Comparison of ENCODE assay signal across 12 cellular contexts in the genomic region with DNA sequence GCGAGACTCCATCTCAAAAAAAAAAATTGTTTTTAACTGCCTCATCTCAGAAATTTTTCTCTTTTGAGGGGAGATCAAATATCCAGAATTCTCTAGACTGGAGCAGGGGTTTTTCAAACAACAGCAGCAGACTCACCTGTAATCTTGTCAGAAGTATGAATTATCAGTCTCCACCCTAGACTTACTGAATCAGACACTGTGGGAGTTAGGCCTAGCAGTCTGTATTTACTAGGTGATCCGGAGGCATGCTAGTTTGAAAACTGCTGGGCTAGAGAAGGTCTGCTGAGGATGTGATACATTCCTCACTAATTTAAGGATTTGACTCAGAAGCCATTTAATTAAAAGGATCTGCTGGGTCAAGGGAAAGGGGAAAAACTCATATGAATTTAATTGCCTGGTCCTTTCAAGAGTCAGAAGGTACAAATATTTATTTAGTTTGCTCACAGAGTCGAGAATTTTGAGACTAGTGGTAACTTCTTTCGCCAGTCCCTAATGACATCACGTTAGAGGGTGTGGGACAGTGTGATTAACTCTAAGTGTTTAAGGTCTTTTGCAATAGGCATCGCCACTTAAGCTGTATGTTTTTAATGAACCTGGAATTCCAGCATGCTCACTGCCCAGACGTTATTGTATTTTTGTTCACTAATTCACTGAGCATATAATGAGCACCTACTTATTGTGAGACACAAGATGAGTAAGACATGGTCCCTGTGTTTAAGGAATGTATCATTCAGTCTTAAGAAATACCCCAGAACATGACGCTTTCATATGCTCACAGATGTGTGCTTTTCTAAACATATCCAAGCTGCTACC. TPM values are rescaled to one million over a fixed set of nuclear protein-coding genes. Genes with fewer than 3 reads are reported as not detected.
DNase-seq lines count a peak whose midpoint lies in the region; ATAC-seq and TF ChIP-seq lines count a peak whose summit lies in the region.
"Had no signal": no experiment of that assay in that cellular context is flagged by ENCODE, and none has a peak within 500 bp of the region (broad histone marks: within the 10 kb centered on the region; RNA-seq: fewer than 3 reads in every experiment).

No MANE protein-coding gene starts in this region.

- ATAC-seq in RWPE2 (ENCODE audit: low read depth) (peak; percentile 90), HG03135 (IDR thresholded peaks at IDR 0.05; ENCODE audit: unreplicated experiment) (no peak)
- ATAC-seq in CD4-positive, alpha-beta T cell (ENCODE audit: poor library complexity): no peak

- no peak overlapping the region for H3K4me2 ChIP-seq in smooth muscle cell

- H3F3A ChIP-seq in smooth muscle cell (ENCODE audit: low read depth): no peaks in the 10 kb centered on the region

- POLR2A ChIA-PET in CD4-positive, alpha-beta T cell (lab: Charles Lee): no interaction called here

- peaks cover 15% of the 10 kb centered on the region for H3K4me1 ChIP-seq in RWPE2 (ENCODE audit: insufficient read depth, poor library complexity, severe bottlenecking)
- H3K4me1 ChIP-seq in smooth muscle cell (ENCODE audit: low read depth): no peaks in the 10 kb centered on the region

- no peak overlapping the region for H3K27ac Mint-ChIP-seq in CD4-positive, alpha-beta T cell
- H3K27ac Mint-ChIP-seq: activated naive CD8-positive, alpha-beta T cell treated with anti-CD3 and anti-CD28 coated beads, Interleukin-2, amount 10 ng/mL, durations not matched to agents 7 days and 5 days had no signal

- H3K27ac ChIP-seq in RWPE2 (ENCODE audit: poor library complexity, severe bottlenecking) (peak overlapping the region; percentile 78), smooth muscle cell (ENCODE audit: low read depth) (peak overlapping the region; percentile 70)
- no peak overlapping the region for H3K27ac ChIP-seq in CD4-positive, alpha-beta T cell (ENCODE audit: low read depth, low read length)

- H3K36me3 Mint-ChIP-seq in CD4-positive, alpha-beta T cell (ENCODE audit: low read depth): peaks cover 85% of the 10 kb centered on the region

- no peaks in the 10 kb centered on the region for H3K9me3 Mint-ChIP-seq in CD4-positive, alpha-beta T cell
- H3K9me3 Mint-ChIP-seq: activated naive CD8-positive, alpha-beta T cell treated with anti-CD3 and anti-CD28 coated beads, Interleukin-2, amount 10 ng/mL, durations not matched to agents 7 days and 5 days had no signal

- TF ChIP-seq CTCF in RWPE2 (IDR thresholded peaks at IDR 0.05; ENCODE audit: poor library complexity, severe bottlenecking): no peak
- no peak for TF ChIP-seq CTCF in smooth muscle cell (IDR thresholded peaks at IDR 0.05; ENCODE audit: borderline replicate concordance, insufficient read depth, poor library complexity, severe bottlenecking)
- TF ChIP-seq CTCF in CD4-positive, alpha-beta T cell (IDR thresholded peaks at IDR 0.05): no peak

- no peak overlapping the region for H3K9ac ChIP-seq in smooth muscle cell (ENCODE audit: low read depth)

- H2AFZ ChIP-seq in smooth muscle cell (ENCODE audit: low read depth): no peak overlapping the region

- peaks cover 6% of the 10 kb centered on the region for H3K4me1 Mint-ChIP-seq in CD4-positive, alpha-beta T cell (ENCODE audit: low read depth)

- peak; percentile 79 for DNase-seq in GM04503 (ENCODE audit: low read depth)
- no peak for DNase-seq in RWPE2 (ENCODE audit: low spot score)
- peak; percentile 87 for DNase-seq in fibroblast of gingiva (ENCODE audit: low read depth)
- no peak for DNase-seq in smooth muscle cell (lab: John Stamatoyannopoulos, UW; ENCODE audit: unreplicated experiment)
- DNase-seq in NCI-H510A treated with DMSO at 0.1 percent for 48 hours (lab: John Stamatoyannopoulos, UW): no peak
- DNase-seq in CD4-positive, alpha-beta T cell: no peak
- no peak for DNase-seq in NCI-H1436 (lab: John Stamatoyannopoulos, UW)
- DNase-seq: activated naive CD8-positive, alpha-beta T cell treated with anti-CD3 and anti-CD28 coated beads, Interleukin-2, amount 10 ng/mL, durations not matched to agents 7 days and 5 days; NCI-H187 treated with DMSO at 0.1 percent for 48 hours; OCI-M1; small intestine had no signal

- H3K27me3 ChIP-seq in RWPE2 (ENCODE audit: insufficient read depth, poor library complexity, severe bottlenecking): no peaks in the 10 kb centered on the region
- no peaks in the 10 kb centered on the region for H3K27me3 ChIP-seq in smooth muscle cell (ENCODE audit: low read depth)
- H3K27me3 ChIP-seq in CD4-positive, alpha-beta T cell (ENCODE audit: control insufficient read depth, insufficient read depth, low read length): no peaks in the 10 kb centered on the region

- peaks cover 61% of the 10 kb centered on the region for H3K36me3 ChIP-seq in RWPE2 (ENCODE audit: low read depth)
- H3K36me3 ChIP-seq in smooth muscle cell (ENCODE audit: low read depth): peaks cover 9% of the 10 kb centered on the region

- no peak overlapping the region for H3K4me3 Mint-ChIP-seq in CD4-positive, alpha-beta T cell
- H3K4me3 Mint-ChIP-seq: activated naive CD8-positive, alpha-beta T cell treated with anti-CD3 and anti-CD28 coated beads, Interleukin-2, amount 10 ng/mL, durations not matched to agents 7 days and 5 days had no signal

- WGBS in smooth muscle cell (ENCODE audit: low lambda C conversion rate): 54% methylated on average over 8 of the region's 8 CpGs

- H4K20me1 ChIP-seq in smooth muscle cell (ENCODE audit: low read depth): no peaks in the 10 kb centered on the region

- CTCF ChIA-PET in CD4-positive, alpha-beta T cell (lab: Charles Lee): interaction anchor here (0.9 kb wide), 1 partner anchor 291 kb away, joined by 3 read pairs; no protein-coding TSS in a partner anchor

- H3K27me3 Mint-ChIP-seq in CD4-positive, alpha-beta T cell: no peaks in the 10 kb centered on the region

- intact Hi-C loops in CD4-positive, alpha-beta T cell (cut with DNase I, micrococcal nuclease): no loop called here

- H3K4me3 ChIP-seq in RWPE2 (ENCODE audit: severe bottlenecking) (no peak overlapping the region), smooth muscle cell (no peak overlapping the region)

- H3K9me3 ChIP-seq in RWPE2 (ENCODE audit: severe bottlenecking): peaks cover 2% of the 10 kb centered on the region
- no peaks in the 10 kb centered on the region for H3K9me3 ChIP-seq in smooth muscle cell (replicated peaks; ENCODE audit: low read depth)
- no peaks in the 10 kb centered on the region for H3K9me3 ChIP-seq in CD4-positive, alpha-beta T cell (ENCODE audit: control insufficient read depth, low read length)

- no peaks in the 10 kb centered on the region for H3K79me2 ChIP-seq in smooth muscle cell (ENCODE audit: low read depth)

RNA-seq across cellular contexts. Expression of a gene that starts 14.2 kb away (rescaled TPM):
- total RNA-seq in smooth muscle cell: 31.9 and 54.7 TPM in 2 replicates
- polyA plus RNA-seq in smooth muscle cell: 27.3 and 34.0 TPM in 2 replicates
- total RNA-seq in CD4-positive, alpha-beta T cell: 10 to 100 TPM; 10.4 to 14.4 TPM

RNA-seq across cellular contexts. Expression of a gene that starts 49.9 kb away (rescaled TPM):
- total RNA-seq in smooth muscle cell: 116 and 117 TPM in 2 replicates
- polyA plus RNA-seq in smooth muscle cell: 237 and 255 TPM in 2 replicates
- under 1 TPM; 0.14 to 0.16 TPM for total RNA-seq in CD4-positive, alpha-beta T cell

Comparison
In these comparisons a context has a peak if more than half of its experiments do, and no peak if none do; other contexts are left out.
1. DNase-seq: peak in GM04503 (single experiment) and fibroblast of gingiva (single experiment); none in RWPE2 (single experiment), smooth muscle cell (single experiment), NCI-H510A treated with DMSO at 0.1 percent for 48 hours (single experiment), CD4-positive, alpha-beta T cell (0 of 10) and NCI-H1436 (single experiment).
2. RNA of a gene that starts 49.9 kb away (total RNA-seq): 116 to 117 TPM in smooth muscle cell; 0.14 to 0.16 TPM in CD4-positive, alpha-beta T cell; every median in the first group is over 100 times any median in the second.